8 cellular contexts compared by ENCODE assay signal in the genomic region with DNA sequence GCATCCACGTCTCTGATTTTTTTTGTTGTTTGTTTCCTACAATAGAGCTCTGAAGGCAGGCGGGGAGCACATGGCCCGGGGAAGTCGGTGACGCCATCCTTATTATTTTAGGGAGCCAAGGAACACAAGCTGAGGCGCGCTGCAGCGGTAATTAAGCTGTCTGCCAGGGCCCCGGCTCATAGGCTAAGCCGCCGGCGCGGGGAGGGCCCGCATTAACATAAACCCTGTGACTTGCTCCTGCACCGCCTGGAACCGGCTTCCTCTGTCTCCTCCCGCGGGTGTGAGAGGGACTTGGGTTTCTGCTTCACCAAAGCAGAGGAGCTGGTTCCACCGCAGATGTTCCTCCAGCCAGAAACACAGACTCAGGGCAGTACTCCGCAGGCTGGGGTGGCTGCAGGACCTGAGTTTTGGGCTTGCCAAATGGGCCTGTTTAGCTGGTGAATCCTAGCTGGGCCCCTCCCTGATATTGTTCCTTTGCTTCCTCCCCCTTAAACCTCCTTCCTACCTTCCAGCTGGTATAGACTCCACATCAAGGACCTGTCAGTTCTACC. TPM values are rescaled to one million over a fixed set of nuclear protein-coding genes. Genes with fewer than 3 reads are reported as not detected.
DNase-seq lines count a peak whose midpoint lies in the region; ATAC-seq and TF ChIP-seq lines count a peak whose summit lies in the region.

No MANE protein-coding gene starts in this region.

- CTCF ChIA-PET in OCI-LY7 (lab: Charles Lee; ENCODE audit: unreplicated experiment): no interaction called here

- H3K4me2 ChIP-seq in OCI-LY7 (ENCODE audit: low read length): peak overlapping the region; percentile 46; the same call in 1 of the 2 replicates
- peak overlapping the region; percentile 72 for H3K4me2 ChIP-seq in osteoblast (ENCODE audit: insufficient read depth, low read length)

- WGBS in thymus: 11% methylated on average over 20 of the region's 20 CpGs

- H2AFZ ChIP-seq in OCI-LY7 (ENCODE audit: low read length) (no peak overlapping the region), osteoblast (ENCODE audit: low read length) (peak overlapping the region; percentile 64)

- BruUV-seq in OCI-LY7 (replicated peaks; lab: Mats Ljungman, UMichigan): no TSS peak

- H3K79me2 ChIP-seq in OCI-LY7 (ENCODE audit: insufficient read depth, low read depth, low read length) (peaks cover 100% of the 10 kb centered on the region), osteoblast (ENCODE audit: insufficient read depth, low read length) (peaks cover 71% of the 10 kb centered on the region)

- intact Hi-C loops in OCI-LY7 (cut with micrococcal nuclease; ENCODE audit: unreplicated experiment): no loop called here
- intact Hi-C loops in Right ventricle myocardium superior (cut with DNase I): no loop called here

- TF ChIP-seq CTCF in OCI-LY7 (conservative IDR thresholded peaks at IDR 0.05; ENCODE audit: low read length): no peak
- TF ChIP-seq CTCF in osteoblast (IDR thresholded peaks at IDR 0.05; ENCODE audit: extremely low read depth, low read depth, low read length): no peak

- H3K36me3 ChIP-seq in OCI-LY7 (ENCODE audit: insufficient read depth, low read length) (peaks cover 100% of the 10 kb centered on the region), osteoblast (ENCODE audit: insufficient read depth, low read length) (no peaks in the 10 kb centered on the region), thymus (ENCODE audit: control insufficient read depth, insufficient read depth) (peaks cover 8% of the 10 kb centered on the region)

- H3K27ac ChIP-seq in OCI-LY7 (ENCODE audit: low read depth, low read length, poor library complexity, severe bottlenecking) (peak overlapping the region; percentile 30), osteoblast (ENCODE audit: low read depth, low read length) (peak overlapping the region; percentile 65), thymus (ENCODE audit: low read depth) (peak overlapping the region; percentile 82)

- DNase-seq in EL: peak; percentile 66
- DNase-seq in OCI-LY7 (ENCODE audit: low spot score): peak; percentile 49
- peak; percentile 16 for DNase-seq in activated naive CD8-positive, alpha-beta T cell treated with anti-CD3 and anti-CD28 coated beads, Interleukin-2, amount 50 U/mL, for 16 hours (ENCODE audit: low read depth, low spot score)
- DNase-seq in Right ventricle myocardium superior: peak; percentile 95
- DNase-seq in osteoblast (ENCODE audit: insufficient read length, low spot score, missing footprints): peak; percentile 96
- DNase-seq in DMS53 (lab: John Stamatoyannopoulos, UW): no peak

- H3K9me3 ChIP-seq in OCI-LY7 (ENCODE audit: low read length) (no peaks in the 10 kb centered on the region), osteoblast (ENCODE audit: low read depth, low read length) (no peaks in the 10 kb centered on the region), thymus (ENCODE audit: control insufficient read depth) (no peaks in the 10 kb centered on the region)

- H4K20me1 ChIP-seq in OCI-LY7 (ENCODE audit: insufficient read depth, low read length) (peaks cover 91% of the 10 kb centered on the region), osteoblast (ENCODE audit: insufficient read depth, low read length) (peaks cover 35% of the 10 kb centered on the region)

- H3K27me3 ChIP-seq in osteoblast (ENCODE audit: insufficient read depth, low read length) (no peaks in the 10 kb centered on the region), thymus (ENCODE audit: control insufficient read depth, insufficient read depth) (no peaks in the 10 kb centered on the region)

- no peak overlapping the region for H3K4me3 ChIP-seq in OCI-LY7 (ENCODE audit: low read depth, low read length, poor library complexity, severe bottlenecking)
- H3K4me3 ChIP-seq in osteoblast (ENCODE audit: insufficient read depth, low read length): peak overlapping the region; percentile 41
- H3K4me3 ChIP-seq in thymus (ENCODE audit: low read length): peak overlapping the region; percentile 13

- POLR2A ChIA-PET in OCI-LY7 (lab: Charles Lee): interaction anchor here (1.1 to 2.2 kb wide), 5 partner anchors 11 to 77 kb away, joined by 3 to 8 read pairs (median 3); no protein-coding TSS in a partner anchor

- peak; percentile 48 for ATAC-seq in HG02588 (IDR thresholded peaks at IDR 0.05; ENCODE audit: unreplicated experiment)
- peak; percentile 92 for ATAC-seq in Right ventricle myocardium superior (ENCODE audit: poor library complexity)

- H3K4me1 ChIP-seq in OCI-LY7 (ENCODE audit: insufficient read depth, low read length, poor library complexity, severe bottlenecking) (peaks cover 92% of the 10 kb centered on the region), osteoblast (ENCODE audit: insufficient read depth, low read length) (peaks cover 21% of the 10 kb centered on the region), thymus (ENCODE audit: control insufficient read depth, insufficient read depth, low read length) (peaks cover 48% of the 10 kb centered on the region)

- no peaks in the 10 kb centered on the region for H3K9me2 ChIP-seq in OCI-LY7 (ENCODE audit: insufficient read depth, low read length)

RNA-seq across cellular contexts. Expression of a gene that starts 25.3 kb away (rescaled TPM):
- 232 and 282 TPM in 2 replicates for total RNA-seq in OCI-LY7 (2014; rRNA removed; shearing (Covaris generic))
- total RNA-seq in OCI-LY7 (2022) (563 and 580 TPM in 2 replicates), Right ventricle myocardium superior (118 TPM), osteoblast (27.4 and 29.7 TPM in 2 replicates)
- 115 TPM for polyA plus RNA-seq in thymus

Comparison
In these comparisons a context has a peak if more than half of its experiments do, and no peak if none do; other contexts are left out.
1. H3K27ac ChIP-seq: peak in every context shown above with its lines; median percentile 82 in thymus; 65 in osteoblast; 30 in OCI-LY7.